8 cellular contexts compared by ENCODE assay signal in the genomic region with DNA sequence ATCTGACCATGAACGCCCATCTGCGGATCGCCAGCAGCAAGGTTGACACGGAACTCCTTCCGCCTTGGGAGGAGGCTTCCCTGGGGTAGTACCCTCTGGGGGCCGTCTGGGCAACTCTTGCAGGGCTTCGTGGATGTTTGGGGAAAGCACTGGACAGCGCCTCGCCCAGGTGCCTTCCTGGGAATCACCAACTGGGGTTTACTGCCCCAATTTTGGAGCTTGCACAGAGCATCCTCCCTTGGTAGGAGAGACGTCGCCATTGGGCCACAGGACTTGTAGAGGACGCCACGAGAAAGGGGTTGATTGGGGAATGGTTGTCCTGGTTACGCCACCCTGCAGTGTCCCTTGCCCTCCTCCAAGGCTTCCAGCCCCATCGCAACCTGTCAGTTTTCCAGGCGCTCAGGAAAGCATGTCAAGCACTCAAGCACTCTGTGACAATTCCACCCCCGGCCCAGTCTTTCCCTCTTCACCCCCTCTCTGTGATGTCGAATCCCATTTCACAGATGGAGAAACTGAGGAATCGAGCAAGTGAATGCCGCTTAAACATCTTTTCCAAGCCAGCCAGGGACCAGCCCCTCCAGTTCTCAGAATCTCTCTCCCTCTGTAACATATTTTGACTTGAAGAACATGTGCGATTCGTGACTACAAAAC. TPM values are rescaled to one million over a fixed set of nuclear protein-coding genes. Genes with fewer than 3 reads are reported as not detected.
DNase-seq lines count a peak whose midpoint lies in the region; ATAC-seq and TF ChIP-seq lines count a peak whose summit lies in the region.

No MANE protein-coding gene starts in this region.

- intact Hi-C loops in sciatic nerve (cut with DNase I): no loop called here

- no peak overlapping the region for H3K9ac ChIP-seq in HUES48 (ENCODE audit: low read depth, low read length)
- H3K9ac ChIP-seq in adipocyte (ENCODE audit: low read length): peak overlapping the region; percentile 89

- peak overlapping the region; percentile 65 for H3K4me3 ChIP-seq in AG04450 (ENCODE audit: low read depth, low read length)
- peak overlapping the region; percentile 82 for H3K4me3 ChIP-seq in HUES48 (ENCODE audit: low read depth, low read length)
- peak overlapping the region; percentile 82 for H3K4me3 ChIP-seq in adipocyte (ENCODE audit: low read length)

- POLR2A ChIA-PET in AG04450 (lab: Yijun Ruan, JAX): interaction anchor here (1.6 kb wide), 1 partner anchor 11 kb away, joined by 4 read pairs; no protein-coding TSS in a partner anchor

- H3K9me3 ChIP-seq in AG04450 (ENCODE audit: control insufficient read depth, insufficient read depth, low read length) (no peaks in the 10 kb centered on the region; the same call in 1 of the 2 replicates), HUES48 (ENCODE audit: control insufficient read depth, insufficient read depth, low read length) (no peaks in the 10 kb centered on the region), adipocyte (ENCODE audit: control insufficient read depth, low read length) (no peaks in the 10 kb centered on the region)

- peaks cover 24% of the 10 kb centered on the region for H3K27me3 ChIP-seq in AG04450 (ENCODE audit: control insufficient read depth, insufficient read depth, low read length)
- H3K27me3 ChIP-seq in HUES48 (ENCODE audit: control insufficient read depth, insufficient read depth, low read length): peaks cover 37% of the 10 kb centered on the region
- peaks cover 13% of the 10 kb centered on the region for H3K27me3 ChIP-seq in adipocyte (replicated peaks; ENCODE audit: control insufficient read depth, insufficient read depth, low read length)

- H3K36me3 ChIP-seq in HUES48 (ENCODE audit: control insufficient read depth, insufficient read depth, low read length) (no peaks in the 10 kb centered on the region), adipocyte (ENCODE audit: control insufficient read depth, insufficient read depth, low read length, severe bottlenecking) (no peaks in the 10 kb centered on the region)

- DNase-seq in AG04450 (ENCODE audit: low read depth, low spot score) (no peak), adipocyte (ENCODE audit: low read depth) (peak; percentile 38), iPS DF 19.7 (ENCODE audit: low read depth, low spot score) (peak; percentile 59), sciatic nerve (ENCODE audit: low spot score) (no peak), NCI-H774 (lab: John Stamatoyannopoulos, UW) (no peak)

- H3K4me1 ChIP-seq in HUES48 (ENCODE audit: control insufficient read depth, insufficient read depth, low read length) (peaks cover 10% of the 10 kb centered on the region; the same call in 1 of the 2 replicates), adipocyte (ENCODE audit: control insufficient read depth, insufficient read depth, low read length) (peaks cover 20% of the 10 kb centered on the region)

- CTCF ChIA-PET in AG04450 (lab: Charles Lee): no interaction called here

- no peak for TF ChIP-seq CTCF in AG04450 (IDR thresholded peaks at IDR 0.05; ENCODE audit: low read depth, low read length)

- H3K27ac ChIP-seq in AG04450 (ENCODE audit: low read depth, low read length): peak overlapping the region; percentile 97
- H3K27ac ChIP-seq in HUES48 (ENCODE audit: low read depth, low read length): no peak overlapping the region

- ATAC-seq in sciatic nerve (peak; percentile 23), GM21515 (IDR thresholded peaks at IDR 0.05; ENCODE audit: unreplicated experiment) (no peak), GM21717 (IDR thresholded peaks at IDR 0.05; ENCODE audit: unreplicated experiment) (no peak)

RNA-seq across cellular contexts. Expression of gene PRDM11, which starts 0.9 kb away (rescaled TPM):
- 2.6 and 3.2 TPM in 2 replicates for polyA plus RNA-seq in AG04450 (2011; rRNA removed)
- polyA minus RNA-seq in AG04450 (2011; rRNA and poly(A)+ RNA removed): 5.9 and 7.5 TPM in 2 replicates
- 21.6 TPM for total RNA-seq in sciatic nerve

Comparison
In these comparisons a context has a peak if more than half of its experiments do, and no peak if none do; other contexts are left out.
1. DNase-seq: peak in adipocyte (single experiment) and iPS DF 19.7 (single experiment); none in AG04450 (single experiment), sciatic nerve (single experiment) and NCI-H774 (single experiment).
2. Peak in every context shown above with its lines, with median percentiles within 50 percentile points of each other: H3K4me3 ChIP-seq.